8 cellular contexts compared by ENCODE assay signal in the genomic region with DNA sequence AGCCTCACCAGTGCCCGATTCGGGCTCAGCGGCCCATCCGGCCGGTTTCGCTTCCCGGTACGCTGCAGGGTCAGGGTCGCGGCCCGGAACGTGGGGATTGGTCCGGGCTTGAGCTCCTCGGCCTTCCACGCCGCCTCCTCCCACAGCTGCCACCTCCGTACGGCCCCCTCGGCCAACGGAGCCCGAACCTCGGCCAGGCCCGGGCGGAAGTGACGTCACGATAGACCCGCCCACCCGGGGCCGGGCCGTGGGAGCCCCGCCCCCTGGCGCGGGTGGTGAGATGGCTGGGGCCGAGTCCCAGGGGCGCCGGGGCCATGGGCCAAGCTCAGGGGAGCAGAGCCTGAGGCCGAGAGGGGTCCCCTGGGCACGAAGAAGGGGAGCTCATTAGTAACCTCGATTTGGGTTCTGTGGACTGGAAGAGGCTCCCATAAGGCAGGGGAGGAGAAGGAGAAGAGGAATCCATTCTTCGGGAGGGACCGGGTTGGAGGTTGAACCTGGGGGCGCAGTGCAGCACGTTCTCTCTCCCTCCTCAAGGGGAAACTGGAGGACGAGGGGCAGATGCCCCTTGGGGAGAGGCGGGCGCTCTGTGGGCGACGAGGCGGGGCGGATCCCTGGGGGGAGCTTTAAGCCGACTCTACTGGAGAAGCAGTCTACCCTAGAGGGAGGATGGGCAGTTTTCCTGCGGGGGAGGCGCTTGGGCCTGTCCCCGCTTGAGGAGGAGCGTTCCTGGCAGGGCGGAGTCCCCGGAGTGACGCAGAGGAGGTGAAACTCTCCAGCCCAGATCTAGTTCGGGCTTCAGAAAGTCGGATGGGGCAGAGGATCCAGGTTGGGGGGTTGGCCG. TPM values are rescaled to one million over a fixed set of nuclear protein-coding genes. Genes with fewer than 3 reads are reported as not detected.
DNase-seq lines count a peak whose midpoint lies in the region; ATAC-seq, FAIRE-seq and TF ChIP-seq lines count a peak whose summit lies in the region.

A gene with protein sequence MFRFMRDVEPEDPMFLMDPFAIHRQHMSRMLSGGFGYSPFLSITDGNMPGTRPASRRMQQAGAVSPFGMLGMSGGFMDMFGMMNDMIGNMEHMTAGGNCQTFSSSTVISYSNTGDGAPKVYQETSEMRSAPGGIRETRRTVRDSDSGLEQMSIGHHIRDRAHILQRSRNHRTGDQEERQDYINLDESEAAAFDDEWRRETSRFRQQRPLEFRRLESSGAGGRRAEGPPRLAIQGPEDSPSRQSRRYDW (minus strand): TSS at position 211 of the 841 bp plus-strand sequence. CDS start 807 bp downstream, outside the sequence.

- intact Hi-C loops in esophagus muscularis mucosa (cut with DNase I): loop anchor here (1.0 to 5.0 kb wide), 3 partner anchors 13 to 74 kb away; a partner anchor contains a TSS

- peak in 2 of 3 experiments; percentile 97 to 98 for TF ChIP-seq CTCF in esophagus muscularis mucosa (IDR thresholded peaks at IDR 0.05)

- peak; percentile 92 for TF ChIP-seq POLR2A in esophagus muscularis mucosa (IDR thresholded peaks at IDR 0.05; ENCODE audit: low read depth)

- H3K27me3 Mint-ChIP-seq in activated T-cell treated with anti-CD3 and anti-CD28 coated beads, Interleukin-2, amount 50 U/mL, for 72 hours (ENCODE audit: low read depth): no peaks in the 10 kb centered on the region

- peak; percentile 87 for FAIRE-seq in RCC 7860 (lab: Jason Lieb, UNC)

- peaks cover 18 to 34% (median 24%) of the 10 kb centered on the region in 4 donors for H3K4me1 ChIP-seq in esophagus muscularis mucosa

- H3K36me3 Mint-ChIP-seq in activated T-cell treated with anti-CD3 and anti-CD28 coated beads, Interleukin-2, amount 50 U/mL, for 72 hours (ENCODE audit: insufficient read depth in 2 of 2): peaks cover 3 to 24% of the 10 kb centered on the region in 2 donors

- DNase-seq in DMS79 treated with DMSO at 0.1 percent for 48 hours (lab: John Stamatoyannopoulos, UW) (peak; percentile 97), RCC 7860 (ENCODE audit: low spot score) (peak; percentile 96), esophagus muscularis mucosa (ENCODE audit: extremely low spot score) (peak; percentile 99), myocyte (ENCODE audit: low read depth) (peak; percentile 99)
- DNase-seq in activated T-cell treated with anti-CD3 and anti-CD28 coated beads, Interleukin-2, amount 50 U/mL, for 72 hours: peak; percentile 98
- peak; percentile 93 to 98 for DNase-seq in stimulated activated CD8-positive, alpha-beta memory T cell treated with anti-CD3 and anti-CD28 coated beads, Interleukin-7, amount 100 ng/mL, for 48 hours (ENCODE audit: extremely low read depth in 1 of 2, low read depth in 1 of 2)

- no peaks in the 10 kb centered on the region for H3K27me3 ChIP-seq in esophagus muscularis mucosa

- TF ChIP-seq EP300 in esophagus muscularis mucosa (IDR thresholded peaks at IDR 0.05): no peak

- H3K4me1 Mint-ChIP-seq in activated T-cell treated with anti-CD3 and anti-CD28 coated beads, Interleukin-2, amount 50 U/mL, for 72 hours (ENCODE audit: low read depth): peaks cover 20% of the 10 kb centered on the region

- no peaks in the 10 kb centered on the region for H3K9me3 ChIP-seq in KOPT-K1 (ENCODE audit: insufficient read depth, low read length, poor library complexity, severe bottlenecking)
- no peaks in the 10 kb centered on the region for H3K9me3 ChIP-seq in esophagus muscularis mucosa

- 0% methylated on average over 15 of the region's 61 CpGs for WGBS in esophagus muscularis mucosa

- peak within 1 kb of the TSS; percentile 66 to 95 (median 83) for H3K4me3 ChIP-seq in esophagus muscularis mucosa

- peak within 1 kb of the TSS; percentile 98 for H3K27ac Mint-ChIP-seq in activated T-cell treated with anti-CD3 and anti-CD28 coated beads, Interleukin-2, amount 50 U/mL, for 72 hours

- no peaks in the 10 kb centered on the region for H3K9me3 Mint-ChIP-seq in activated T-cell treated with anti-CD3 and anti-CD28 coated beads, Interleukin-2, amount 50 U/mL, for 72 hours

- ATAC-seq in GM21786 (IDR thresholded peaks at IDR 0.05; ENCODE audit: unreplicated experiment): peak; percentile 93
- peak; percentile 92 to 93 for ATAC-seq in activated T-cell treated with anti-CD3 and anti-CD28 coated beads, Interleukin-2, amount 50 U/mL, for 72 hours (replicated peaks in 1 of 2)

- peak within 1 kb of the TSS; percentile 81 for H3K27ac ChIP-seq in KOPT-K1 (ENCODE audit: low read depth, low read length, poor library complexity, severe bottlenecking)
- peak within 1 kb of the TSS; percentile 99 for H3K27ac ChIP-seq in esophagus muscularis mucosa (replicated peaks in 1 of 4)

- peak within 1 kb of the TSS; percentile 97 to 98 for H3K4me3 Mint-ChIP-seq in activated T-cell treated with anti-CD3 and anti-CD28 coated beads, Interleukin-2, amount 50 U/mL, for 72 hours

- H3K36me3 ChIP-seq in KOPT-K1 (ENCODE audit: insufficient read depth, low read length) (peaks cover 39% of the 10 kb centered on the region), esophagus muscularis mucosa (peaks cover 32 to 39% (median 37%) of the 10 kb centered on the region in 4 donors)

RNA-seq across cellular contexts. Expression of the gene that starts here (rescaled TPM):
- total RNA-seq in activated T-cell treated with anti-CD3 and anti-CD28 coated beads, Interleukin-2, amount 50 U/mL, for 72 hours: 100 to 1,000 TPM; 122 to 134 TPM
- total RNA-seq in esophagus muscularis mucosa: 100 to 1,000 TPM; 169 to 247 (median 214) TPM
- 243 and 270 TPM in 2 replicates for total RNA-seq in myocyte
- polyA plus RNA-seq in myocyte (2012): 247 TPM

Comparison
In these comparisons a context has a peak if more than half of its experiments do, and no peak if none do; other contexts are left out.
1. Peak in every context shown above with its lines: DNase-seq, ATAC-seq, H3K4me3 ChIP-seq and H3K27ac ChIP-seq.